In genomic region chr2:136823291-136823690, GRCh38 we compare ENCODE assay signal across 10 cellular contexts. TPM values are rescaled to one million over a fixed set of nuclear protein-coding genes. Genes with fewer than 3 reads are reported as not detected.
"Had no signal": no experiment of that assay in that cellular context is flagged by ENCODE, and none has a peak within 500 bp of the region (broad histone marks: within the 10 kb centered on the region; RNA-seq: fewer than 3 reads in every experiment).

No MANE protein-coding gene starts in this region.

- H3K4me3 ChIP-seq: GM23338 had no signal

- H3K9me3 Mint-ChIP-seq: GM23338, H9 had no signal

- H2AFZ ChIP-seq: GM23338 had no signal

- H3K9ac ChIP-seq: KMS-11 had no signal

- H3K4me3 Mint-ChIP-seq: GM23338, H9 had no signal

- DNase-seq: H9, HCEC 1CT, Karpas-422, KBM-7 had no signal

- ATAC-seq: GM23338 had no signal

- H3K27ac Mint-ChIP-seq: GM23338, H9 had no signal

- FAIRE-seq: H1, H54, HTR-8/SVneo had no signal

- H3K4me2 ChIP-seq: GM23338, KMS-11 had no signal

- H3K27ac ChIP-seq: KMS-11 had no signal

RNA-seq across cellular contexts. Expression of gene THSD7B, which starts 57.9 kb away (rescaled TPM):
- total RNA-seq: HT-29 had no signal
